Comparison of ENCODE assay signal across 18 cellular contexts in genomic region chr11:75811485-75811884, GRCh38.
"Had no signal": no experiment of that assay in that cellular context is flagged by ENCODE, and none has a peak within 500 bp of the region (broad histone marks: within the 10 kb centered on the region; RNA-seq: fewer than 3 reads in every experiment).

No MANE protein-coding gene starts in this region.

- H3K4me3 ChIP-seq: cardiac muscle cell, lower lobe of right lung, tibial artery had no signal

- H3K27ac ChIP-seq: foreskin keratinocyte, lower lobe of right lung, tibial artery had no signal

- H3K9me3 Mint-ChIP-seq: activated naive CD4-positive, alpha-beta T cell treated with anti-CD3 and anti-CD28 coated beads, Interleukin-2, amount 50 U/mL, for 72 hours; activated T-helper 1 cell treated with anti-CD3 and anti-CD28 coated beads, Interleukin-12 subunit alpha, Interleukin-12 subunit beta, Interleukin-2, Interleukin-4 antibody, amounts not matched to agents 30 ng/mL and 10 ng/mL and 1 ng/mL, durations not matched to agents 14 hours and 24 hours and 36 hours; natural killer cell treated with Interleukin-12 subunit alpha and Interleukin-12 subunit beta and Interleukin-15 and Interleukin-18, amount 100 ng/mL, for 72 hours had no signal

- H3K36me3 Mint-ChIP-seq: activated naive CD4-positive, alpha-beta T cell treated with anti-CD3 and anti-CD28 coated beads, Interleukin-2, amount 50 U/mL, for 72 hours; natural killer cell treated with Interleukin-12 subunit alpha and Interleukin-12 subunit beta and Interleukin-15 and Interleukin-18, amount 100 ng/mL, for 72 hours had no signal

- DNase-seq: activated CD4-positive, alpha-beta T cell treated with anti-CD3 and anti-CD28 coated beads, Interleukin-2, amount 50 U/mL, for 4 hours; activated gamma-delta T cell treated with Interleukin-2 at 50 U/mL for 16 hours; activated T-cell treated with anti-CD3 and anti-CD28 coated beads for 4 hours; amniotic stem cell; foreskin keratinocyte; glutamatergic neuron; hypothalamus; islet precursor cell; lower lobe of right lung; stimulated activated CD4-positive, alpha-beta T cell treated with anti-CD3 and anti-CD28 coated beads, Interleukin-4, amount 100 ng/mL, for 4 hours; stimulated activated naive CD4-positive, alpha-beta T cell; T-helper 2 cell; tibial artery had no signal

- H3K27me3 ChIP-seq: cardiac muscle cell, foreskin keratinocyte, tibial artery had no signal

- ATAC-seq: activated naive CD4-positive, alpha-beta T cell treated with anti-CD3 and anti-CD28 coated beads, Interleukin-2, amount 50 U/mL, for 72 hours; foreskin keratinocyte; lower lobe of right lung; natural killer cell treated with Interleukin-12 subunit alpha and Interleukin-12 subunit beta and Interleukin-15 and Interleukin-18, amount 100 ng/mL, for 72 hours; sciatic nerve had no signal

- H3K4me3 Mint-ChIP-seq: activated T-helper 1 cell treated with anti-CD3 and anti-CD28 coated beads, Interleukin-12 subunit alpha, Interleukin-12 subunit beta, Interleukin-2, Interleukin-4 antibody, amounts not matched to agents 30 ng/mL and 10 ng/mL and 1 ng/mL, durations not matched to agents 14 hours and 24 hours and 36 hours; natural killer cell treated with Interleukin-12 subunit alpha and Interleukin-12 subunit beta and Interleukin-15 and Interleukin-18, amount 100 ng/mL, for 72 hours had no signal

- H3K9me3 ChIP-seq: lower lobe of right lung, tibial artery had no signal

- H3K27ac Mint-ChIP-seq: activated naive CD4-positive, alpha-beta T cell treated with anti-CD3 and anti-CD28 coated beads, Interleukin-2, amount 50 U/mL, for 72 hours; activated T-helper 1 cell treated with anti-CD3 and anti-CD28 coated beads, Interleukin-12 subunit alpha, Interleukin-12 subunit beta, Interleukin-2, Interleukin-4 antibody, amounts not matched to agents 30 ng/mL and 10 ng/mL and 1 ng/mL, durations not matched to agents 14 hours and 24 hours and 36 hours; natural killer cell treated with Interleukin-12 subunit alpha and Interleukin-12 subunit beta and Interleukin-15 and Interleukin-18, amount 100 ng/mL, for 72 hours had no signal

- H3K27me3 Mint-ChIP-seq: natural killer cell treated with Interleukin-12 subunit alpha and Interleukin-12 subunit beta and Interleukin-15 and Interleukin-18, amount 100 ng/mL, for 72 hours had no signal

- H3K36me3 ChIP-seq: cardiac muscle cell, lower lobe of right lung, tibial artery had no signal
